Comparison of ENCODE assay signal across 8 cellular contexts in the genomic region with DNA sequence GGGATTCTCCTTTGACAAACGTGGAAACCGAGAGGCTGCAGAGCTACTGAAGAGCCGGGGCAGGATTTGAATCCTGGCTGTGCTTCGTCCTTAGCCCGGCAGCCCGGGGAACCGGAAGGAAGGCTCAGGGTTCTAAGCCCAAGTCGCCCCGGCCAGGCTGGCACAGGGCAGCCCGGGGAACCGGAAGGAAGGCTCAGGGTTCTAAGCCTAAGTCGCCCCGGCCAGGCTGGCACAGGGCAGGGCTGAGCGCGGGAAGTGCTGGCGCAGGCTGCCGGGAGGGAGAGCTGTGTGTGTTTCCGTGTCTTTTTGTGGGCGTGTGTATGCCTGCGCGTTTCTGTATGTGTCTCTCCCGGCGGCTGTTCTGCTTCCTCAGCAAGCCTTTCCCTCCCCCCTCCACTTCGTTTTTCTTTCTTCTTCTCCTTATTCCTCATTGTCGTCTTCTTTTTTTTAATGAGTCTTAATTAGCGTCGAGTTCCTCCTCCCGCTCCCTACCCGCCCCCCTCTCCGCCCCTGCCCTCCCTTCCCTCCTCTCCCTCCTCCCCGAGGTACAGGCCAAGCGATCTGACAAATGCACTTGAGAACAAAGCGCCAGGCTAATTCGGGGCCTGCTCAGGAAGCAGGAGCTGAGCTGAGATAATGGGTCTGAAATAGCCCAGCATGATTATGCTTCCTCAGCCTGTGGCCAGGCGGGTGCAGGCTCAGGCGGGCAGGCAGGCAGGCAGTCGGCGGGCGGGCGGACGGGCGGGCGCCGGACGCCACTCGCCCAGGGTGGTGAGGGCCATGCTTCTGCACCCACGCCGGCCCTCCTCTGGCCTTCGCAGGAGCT.
DNase-seq lines count a peak whose midpoint lies in the region; ATAC-seq and TF ChIP-seq lines count a peak whose summit lies in the region.

No MANE protein-coding gene starts in this region.

- H3K27me3 ChIP-seq in CD4-positive, alpha-beta memory T cell (ENCODE audit: insufficient read depth, low read length): no peaks in the 10 kb centered on the region

- no peak overlapping the region for H3K4me3 ChIP-seq in CD4-positive, alpha-beta memory T cell (ENCODE audit: low read length in 2 of 2)
- no peak overlapping the region for H3K4me3 ChIP-seq in fibroblast of the aortic adventitia (ENCODE audit: low read depth, low read length)

- no peaks in the 10 kb centered on the region for H3K9me3 ChIP-seq in CD4-positive, alpha-beta memory T cell (ENCODE audit: control insufficient read depth in 1 of 2, low read length in 2 of 2)

- no peak overlapping the region for H3K27ac ChIP-seq in CD4-positive, alpha-beta memory T cell (ENCODE audit: low read depth, low read length)

- no peaks in the 10 kb centered on the region for H3K27me3 Mint-ChIP-seq in CD4-positive, alpha-beta memory T cell
- H3K27me3 Mint-ChIP-seq in natural killer cell treated with Interleukin-12 subunit alpha and Interleukin-12 subunit beta and Interleukin-15 and Interleukin-18, amount 100 ng/mL, for 72 hours: peaks cover 0 to 2% of the 10 kb centered on the region in 2 donors

- H3K36me3 ChIP-seq in CD4-positive, alpha-beta memory T cell (ENCODE audit: insufficient read depth, low read length): no peaks in the 10 kb centered on the region

- CTCF ChIA-PET in CD4-positive, alpha-beta memory T cell (lab: Charles Lee; ENCODE audit: partially characterized antibody): interaction anchor here (1.1 kb wide), 1 partner anchor 67 kb away, joined by 3 read pairs; no protein-coding TSS in a partner anchor

- H3K4me3 Mint-ChIP-seq in CD4-positive, alpha-beta memory T cell: peak overlapping the region; percentile 46 to 77 (median 66)
- H3K4me3 Mint-ChIP-seq in natural killer cell treated with Interleukin-12 subunit alpha and Interleukin-12 subunit beta and Interleukin-15 and Interleukin-18, amount 100 ng/mL, for 72 hours: peak overlapping the region; percentile 55

- no peak for TF ChIP-seq CTCF in fibroblast of the aortic adventitia (IDR thresholded peaks at IDR 0.05; ENCODE audit: insufficient read depth, low read length)

- no peaks in the 10 kb centered on the region for H3K36me3 Mint-ChIP-seq in CD4-positive, alpha-beta memory T cell
- no peaks in the 10 kb centered on the region for H3K36me3 Mint-ChIP-seq in natural killer cell treated with Interleukin-12 subunit alpha and Interleukin-12 subunit beta and Interleukin-15 and Interleukin-18, amount 100 ng/mL, for 72 hours

- peak overlapping the region in 3 of 7 donors; percentile 22 to 53 (median 38) for H3K27ac Mint-ChIP-seq in CD4-positive, alpha-beta memory T cell
- no peak overlapping the region for H3K27ac Mint-ChIP-seq in natural killer cell treated with Interleukin-12 subunit alpha and Interleukin-12 subunit beta and Interleukin-15 and Interleukin-18, amount 100 ng/mL, for 72 hours

- POLR2A ChIA-PET in CD4-positive, alpha-beta memory T cell (lab: Charles Lee; ENCODE audit: partially characterized antibody): interaction anchor here (0.9 kb wide), 1 partner anchor 26 kb away, joined by 3 read pairs; no protein-coding TSS in a partner anchor

- DNase-seq in CD4-positive, alpha-beta memory T cell: peak in 2 of 5 donors; percentile 4 to 9
- peak; percentile 37 for DNase-seq in NCI-H1092 (lab: John Stamatoyannopoulos, UW)
- DNase-seq in activated T-cell treated with anti-CD3 and anti-CD28 coated beads, Interleukin-2, amount 50 U/mL, for 1 hour: peak; percentile 20
- DNase-seq in fibroblast of the aortic adventitia (ENCODE audit: low read depth): peak; percentile 48
- DNase-seq in natural killer cell treated with Interleukin-12 subunit alpha and Interleukin-12 subunit beta and Interleukin-15 and Interleukin-18, amount 100 ng/mL, for 72 hours (ENCODE audit: low spot score): no peak
- no peak for DNase-seq in activated CD4-positive, CD25-positive, alpha-beta regulatory T cell treated with anti-CD3 and anti-CD28 coated beads, Interleukin-2, amount 50 U/mL, for 72 hours

- H3K4me1 ChIP-seq in CD4-positive, alpha-beta memory T cell (ENCODE audit: insufficient read depth, low read length): peaks cover 5% of the 10 kb centered on the region

- peaks cover 0 to 2% (median 0%) of the 10 kb centered on the region in 8 donors for H3K9me3 Mint-ChIP-seq in CD4-positive, alpha-beta memory T cell
- no peaks in the 10 kb centered on the region for H3K9me3 Mint-ChIP-seq in natural killer cell treated with Interleukin-12 subunit alpha and Interleukin-12 subunit beta and Interleukin-15 and Interleukin-18, amount 100 ng/mL, for 72 hours

- peak; percentile 31 to 57 for ATAC-seq in natural killer cell treated with Interleukin-12 subunit alpha and Interleukin-12 subunit beta and Interleukin-15 and Interleukin-18, amount 100 ng/mL, for 72 hours
- ATAC-seq in GM18873 (IDR thresholded peaks at IDR 0.05; ENCODE audit: low FRiP score, unreplicated experiment) (no peak), GM18517 (IDR thresholded peaks at IDR 0.05; ENCODE audit: unreplicated experiment) (no peak)

- intact Hi-C loops in CD4-positive, alpha-beta memory T cell (cut with micrococcal nuclease): no loop called here

- H3K4me1 Mint-ChIP-seq in CD4-positive, alpha-beta memory T cell: peaks cover 0 to 1% (median 0%) of the 10 kb centered on the region in 4 donors
- peaks cover 0 to 5% of the 10 kb centered on the region in 2 donors for H3K4me1 Mint-ChIP-seq in natural killer cell treated with Interleukin-12 subunit alpha and Interleukin-12 subunit beta and Interleukin-15 and Interleukin-18, amount 100 ng/mL, for 72 hours (ENCODE audit: low read depth in 2 of 2)

Comparison
In these comparisons a context has a peak if more than half of its experiments do, and no peak if none do; other contexts are left out.
1. DNase-seq: peak in NCI-H1092 (single experiment), activated T-cell treated with anti-CD3 and anti-CD28 coated beads, Interleukin-2, amount 50 U/mL, for 1 hour (single experiment) and fibroblast of the aortic adventitia (single experiment); none in natural killer cell treated with Interleukin-12 subunit alpha and Interleukin-12 subunit beta and Interleukin-15 and Interleukin-18, amount 100 ng/mL, for 72 hours (single experiment) and activated CD4-positive, CD25-positive, alpha-beta regulatory T cell treated with anti-CD3 and anti-CD28 coated beads, Interleukin-2, amount 50 U/mL, for 72 hours (single experiment).
2. ATAC-seq: peak in natural killer cell treated with Interleukin-12 subunit alpha and Interleukin-12 subunit beta and Interleukin-15 and Interleukin-18, amount 100 ng/mL, for 72 hours (2 of 2); none in GM18873 (single experiment) and GM18517 (single experiment).